9 cellular contexts compared by ENCODE assay signal in genomic region chr22:42074153-42074750, GRCh38. TPM values are rescaled to one million over a fixed set of nuclear protein-coding genes. Genes with fewer than 3 reads are reported as not detected.
DNase-seq lines count a peak whose midpoint lies in the region; ATAC-seq lines count a peak whose summit lies in the region.
"Had no signal": no experiment of that assay in that cellular context is flagged by ENCODE, and none has a peak within 500 bp of the region (broad histone marks: within the 10 kb centered on the region; RNA-seq: fewer than 3 reads in every experiment).

Gene PHETA2, plus strand, starts transcription at chr22:42074248. Its CDS starts 3,046 bp downstream, at chr22:42077294.

- ATAC-seq in HG03442 (IDR thresholded peaks at IDR 0.05; ENCODE audit: unreplicated experiment) = no peak
- ATAC-seq: HCT116 had no signal

- DNase-seq in NOMO-1 treated with dmso at 0.1 percent for 144 hours (lab: John Stamatoyannopoulos, UW; ENCODE audit: unreplicated experiment) (peak; percentile 25), amniotic epithelial cell (ENCODE audit: low read depth) (peak; percentile 39), NAMALWA (ENCODE audit: low spot score) (no peak), cerebellum (ENCODE audit: low spot score) (no peak)
- peak; percentile 47 for DNase-seq in stimulated activated CD4-positive, alpha-beta T cell treated with anti-CD3 and anti-CD28 coated beads, Interleukin-12 subunit alpha, Interleukin-12 subunit beta, amount 100 ng/mL, for 4 hours

- H3K27me3 ChIP-seq in BLaER1 (peaks cover 19% of the 10 kb centered on the region; the same call in 1 of the 2 replicates), iPS-15b (ENCODE audit: control insufficient read depth, insufficient read depth, low read length) (peaks cover 6% of the 10 kb centered on the region)

- peaks cover 86% of the 10 kb centered on the region for H3K4me1 ChIP-seq in BLaER1
- H3K4me1 ChIP-seq in iPS-15b (ENCODE audit: control insufficient read depth, insufficient read depth, low read length) = peaks cover 13% of the 10 kb centered on the region

- no peaks in the 10 kb centered on the region for H3K36me3 ChIP-seq in BLaER1
- peaks cover 5% of the 10 kb centered on the region for H3K36me3 ChIP-seq in iPS-15b (ENCODE audit: control insufficient read depth, insufficient read depth, low read length)

- H3K9me3 ChIP-seq in BLaER1 = no peaks in the 10 kb centered on the region
- no peaks in the 10 kb centered on the region for H3K9me3 ChIP-seq in iPS-15b (ENCODE audit: control insufficient read depth, insufficient read depth, low read length)

- H3K27ac ChIP-seq in BLaER1 = peak within 1 kb of the TSS; percentile 97

- no peaks in the 10 kb centered on the region for H4K20me1 ChIP-seq in BLaER1

- H3K4me2 ChIP-seq in BLaER1 = peak within 1 kb of the TSS; percentile 92

- H3K4me3 ChIP-seq in BLaER1 (peak within 1 kb of the TSS; percentile 74), iPS-15b (ENCODE audit: low read depth, low read length) (peak within 1 kb of the TSS; percentile 49)

- H3K9ac ChIP-seq in BLaER1 (peak within 1 kb of the TSS; percentile 90), iPS-15b (ENCODE audit: low read depth, low read length) (no peak within 1 kb of the TSS)

RNA-seq across cellular contexts. Expression of gene PHETA2, which starts in this region (rescaled TPM):
- total RNA-seq in cerebellum = 1.8 TPM

Comparison
In these comparisons a context has a peak if more than half of its experiments do, and no peak if none do; other contexts are left out.
1. DNase-seq: peak in NOMO-1 treated with dmso at 0.1 percent for 144 hours (single experiment), amniotic epithelial cell (single experiment) and stimulated activated CD4-positive, alpha-beta T cell treated with anti-CD3 and anti-CD28 coated beads, Interleukin-12 subunit alpha, Interleukin-12 subunit beta, amount 100 ng/mL, for 4 hours (single experiment); none in NAMALWA (single experiment) and cerebellum (single experiment).